ENCODE assay signal across 8 cellular contexts in the genomic region with DNA sequence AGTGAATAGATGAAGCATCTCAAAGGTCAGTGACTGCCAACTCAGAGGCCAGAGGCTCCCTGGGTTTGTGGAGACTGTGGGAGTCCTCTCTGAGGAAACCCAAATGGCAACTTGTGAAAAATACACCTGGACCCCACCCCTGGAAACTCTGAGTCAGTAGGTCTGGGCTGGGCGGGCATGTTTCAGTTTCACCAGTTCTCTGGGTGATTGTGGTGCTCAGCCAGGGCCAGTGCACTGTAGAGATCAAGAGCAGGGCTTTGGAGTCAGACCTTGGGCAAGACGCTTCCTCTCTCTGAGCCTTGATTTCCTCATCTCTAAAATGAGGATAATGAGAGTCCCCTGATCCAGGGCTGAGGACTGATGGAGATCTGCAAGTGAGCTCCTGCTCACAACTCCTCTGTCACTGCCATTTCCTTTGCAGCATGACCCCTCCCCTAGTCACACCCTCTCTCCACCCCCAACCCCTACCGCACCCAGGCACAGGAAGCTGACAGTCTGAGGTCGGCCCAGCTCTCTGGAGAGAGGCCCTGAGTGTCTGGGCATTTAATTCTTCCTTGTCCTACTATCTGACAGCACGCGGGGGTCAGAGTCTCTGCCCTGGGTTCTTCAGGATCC. TPM values are rescaled to one million over a fixed set of nuclear protein-coding genes. Genes with fewer than 3 reads are reported as not detected.
DNase-seq lines count a peak whose midpoint lies in the region; ATAC-seq, FAIRE-seq and TF ChIP-seq lines count a peak whose summit lies in the region.

No MANE protein-coding gene starts in this region.

- peaks cover 68% of the 10 kb centered on the region for H3K4me1 Mint-ChIP-seq in activated CD4-positive, alpha-beta T cell treated with anti-CD3 and anti-CD28 coated beads, Interleukin-2, amount 10 ng/mL, durations not matched to agents 7 days and 5 days

- FAIRE-seq in endothelial cell of umbilical vein (lab: Jason Lieb, UNC), result no peak

- H3K9me3 Mint-ChIP-seq in activated CD4-positive, alpha-beta T cell treated with anti-CD3 and anti-CD28 coated beads, Interleukin-2, amount 10 ng/mL, durations not matched to agents 7 days and 5 days, result no peaks in the 10 kb centered on the region

- BruUV-seq in endothelial cell of umbilical vein (replicated peaks; lab: Mats Ljungman, UMichigan), result no TSS peak

- no peaks in the 10 kb centered on the region for H3K9me1 ChIP-seq in endothelial cell of umbilical vein (replicated peaks; ENCODE audit: control insufficient read depth, extremely low read depth, insufficient read depth, low read length)

- H4K20me1 ChIP-seq in endothelial cell of umbilical vein (replicated peaks; ENCODE audit: control insufficient read depth, extremely low read depth, insufficient read depth, low read length), result no peaks in the 10 kb centered on the region

- H3K27ac ChIP-seq in endothelial cell of umbilical vein (ENCODE audit: insufficient read depth, low read depth, low read length) (no peak overlapping the region), parathyroid adenoma (no peak overlapping the region), aorta (ENCODE audit: low read depth in 1 of 2, low read length in 2 of 2) (no peak overlapping the region)

- WGBS in aorta, 2 donors, result 56 to 60% methylated on average over 6 of the region's 6 CpGs

- H3K36me3 ChIP-seq in endothelial cell of umbilical vein (ENCODE audit: control insufficient read depth in 2 of 2, extremely low read depth in 1 of 2, insufficient read depth in 2 of 2, low read length in 2 of 2) (no peaks in the 10 kb centered on the region), parathyroid adenoma (ENCODE audit: control insufficient read depth, insufficient read depth, low read length) (no peaks in the 10 kb centered on the region), aorta (ENCODE audit: control insufficient read depth in 1 of 2, insufficient read depth in 2 of 2, low read length in 1 of 2) (no peaks in the 10 kb centered on the region)

- intact Hi-C loops in endothelial cell of umbilical vein (cut with micrococcal nuclease) (no loop called here), aorta (cut with DNase I) (no loop called here)

- TF ChIP-seq CTCF in GM10248 (IDR thresholded peaks at IDR 0.05; ENCODE audit: control extremely low read depth, extremely low read depth, low read depth, missing control alignments) (no peak), endothelial cell of umbilical vein (IDR thresholded peaks at IDR 0.05; ENCODE audit: extremely low read depth in 1 of 2, insufficient read depth in 1 of 2, low read depth in 1 of 2, low read length in 2 of 2) (no peak), parathyroid adenoma (IDR thresholded peaks at IDR 0.05) (no peak)

- POLR2A ChIA-PET in GM10248 (lab: Yijun Ruan, JAX), result interaction anchor here (0.6 kb wide), 1 partner anchor 15 kb away, joined by 3 read pairs; no protein-coding TSS in a partner anchor
- POLR2A ChIA-PET in activated CD4-positive, alpha-beta T cell treated with anti-CD3 and anti-CD28 coated beads, Interleukin-2, amount 10 ng/mL, durations not matched to agents 7 days and 5 days (lab: Charles Lee), result interaction anchor here (0.7 kb wide), 2 partner anchors 152 to 621 kb away, joined by 3 to 5 read pairs; no protein-coding TSS in a partner anchor
- POLR2A ChIA-PET in endothelial cell of umbilical vein (lab: Charles Lee), result no interaction called here

- H3K4me3 Mint-ChIP-seq in activated CD4-positive, alpha-beta T cell treated with anti-CD3 and anti-CD28 coated beads, Interleukin-2, amount 10 ng/mL, durations not matched to agents 7 days and 5 days, result peak overlapping the region; percentile 85

- H3K27me3 Mint-ChIP-seq in activated CD4-positive, alpha-beta T cell treated with anti-CD3 and anti-CD28 coated beads, Interleukin-2, amount 10 ng/mL, durations not matched to agents 7 days and 5 days, result no peaks in the 10 kb centered on the region

- peaks cover 10% of the 10 kb centered on the region for H3K4me1 ChIP-seq in endothelial cell of umbilical vein (ENCODE audit: control insufficient read depth, extremely low read depth, insufficient read depth, low read length)
- peaks cover 3% of the 10 kb centered on the region for H3K4me1 ChIP-seq in parathyroid adenoma
- no peaks in the 10 kb centered on the region for H3K4me1 ChIP-seq in aorta (ENCODE audit: control insufficient read depth in 1 of 2, insufficient read depth in 2 of 2, low read length in 2 of 2)

- no peaks in the 10 kb centered on the region for H3K27me3 ChIP-seq in endothelial cell of umbilical vein (ENCODE audit: control insufficient read depth in 2 of 2, insufficient read depth in 2 of 2, low read length in 2 of 2)
- no peaks in the 10 kb centered on the region for H3K27me3 ChIP-seq in parathyroid adenoma (ENCODE audit: control insufficient read depth, insufficient read depth, low read length)
- no peaks in the 10 kb centered on the region for H3K27me3 ChIP-seq in aorta (ENCODE audit: control insufficient read depth in 1 of 2, insufficient read depth in 2 of 2, low read length in 1 of 2)

- CTCF ChIA-PET in GM10248 (lab: Yijun Ruan, JAX), result interaction anchor here (1.0 to 1.7 kb wide), 6 partner anchors 9 to 148 kb away, joined by 3 to 7 read pairs (median 4); a partner anchor contains a TSS
- CTCF ChIA-PET in activated CD4-positive, alpha-beta T cell treated with anti-CD3 and anti-CD28 coated beads, Interleukin-2, amount 10 ng/mL, durations not matched to agents 7 days and 5 days (lab: Charles Lee), result interaction anchor here (0.5 to 1.5 kb wide), 9 partner anchors 14 to 903 kb away, joined by 3 to 5 read pairs (median 3); a partner anchor contains a TSS
- CTCF ChIA-PET in endothelial cell of umbilical vein (lab: Charles Lee), result interaction anchor here (1.0 to 1.6 kb wide), 2 partner anchors 9 to 147 kb away, joined by 3 to 9 read pairs; no protein-coding TSS in a partner anchor

- H3K4me3 ChIP-seq in endothelial cell of umbilical vein (replicated peaks in 1 of 3; ENCODE audit: insufficient read depth in 1 of 3, low read depth in 1 of 3, low read length in 3 of 3) (no peak overlapping the region), parathyroid adenoma (ENCODE audit: low read depth, low read length) (no peak overlapping the region), aorta (ENCODE audit: low read length in 2 of 2) (no peak overlapping the region)

- H3K4me2 ChIP-seq in endothelial cell of umbilical vein (ENCODE audit: insufficient read depth, low read length) (no peak overlapping the region), parathyroid adenoma (ENCODE audit: low read length) (no peak overlapping the region)

- H2AFZ ChIP-seq in endothelial cell of umbilical vein (ENCODE audit: low read depth, low read length), result peak overlapping the region; percentile 34
- peak overlapping the region; percentile 54 for H2AFZ ChIP-seq in parathyroid adenoma

- H3K9ac ChIP-seq in endothelial cell of umbilical vein (replicated peaks; ENCODE audit: extremely low read depth, insufficient read depth, low read length) (no peak overlapping the region), parathyroid adenoma (no peak overlapping the region)

- dilution Hi-C loops in endothelial cell of umbilical vein (cut with MboI; ENCODE audit: extremely low pct_ligation_motif_present, low sequenced_read_pairs), result no loop called here

- TF ChIP-seq POLR2A in endothelial cell of umbilical vein (IDR thresholded peaks at IDR 0.05; ENCODE audit: low read depth, low read length), result no peak

- DNase-seq in GM10248 (ENCODE audit: extremely low spot score) (peak; percentile 82), Kasumi-1 (lab: John Stamatoyannopoulos, UW) (peak; percentile 91 to 92), endothelial cell of umbilical vein (ENCODE audit: low read depth, low spot score) (no peak), aorta (peak in 1 of 2 donors; percentile 74), midbrain (lab: John Stamatoyannopoulos, UW) (no peak)
- DNase-seq in activated CD4-positive, alpha-beta T cell treated with anti-CD3 and anti-CD28 coated beads, Interleukin-2, amount 10 ng/mL, durations not matched to agents 7 days and 5 days, result peak; percentile 93

- H3K27ac Mint-ChIP-seq in activated CD4-positive, alpha-beta T cell treated with anti-CD3 and anti-CD28 coated beads, Interleukin-2, amount 10 ng/mL, durations not matched to agents 7 days and 5 days, result peak overlapping the region; percentile 96

- H3K36me3 Mint-ChIP-seq in activated CD4-positive, alpha-beta T cell treated with anti-CD3 and anti-CD28 coated beads, Interleukin-2, amount 10 ng/mL, durations not matched to agents 7 days and 5 days (ENCODE audit: low read depth), result peaks cover 71% of the 10 kb centered on the region

- peak; percentile 73 for ATAC-seq in GM21737 (IDR thresholded peaks at IDR 0.05; ENCODE audit: unreplicated experiment)
- ATAC-seq in aorta (ENCODE audit: low FRiP score), result peak; percentile 52

- H3K79me2 ChIP-seq in endothelial cell of umbilical vein (ENCODE audit: control insufficient read depth, insufficient read depth, low read length), result no peaks in the 10 kb centered on the region
- no peaks in the 10 kb centered on the region for H3K79me2 ChIP-seq in parathyroid adenoma

- H3K9me3 ChIP-seq in endothelial cell of umbilical vein (replicated peaks; ENCODE audit: control insufficient read depth, insufficient read depth, low read length) (no peaks in the 10 kb centered on the region), parathyroid adenoma (ENCODE audit: control insufficient read depth, low read length) (no peaks in the 10 kb centered on the region), aorta (ENCODE audit: control insufficient read depth, low read length) (no peaks in the 10 kb centered on the region)

RNA-seq across cellular contexts. Expression of a gene that starts 5.1 kb away (rescaled TPM):
- 100 to 1,000 TPM; 186 to 219 TPM for total RNA-seq in activated CD4-positive, alpha-beta T cell treated with anti-CD3 and anti-CD28 coated beads, Interleukin-2, amount 10 ng/mL, durations not matched to agents 7 days and 5 days
- total RNA-seq in endothelial cell of umbilical vein, result 0.77 and 1.0 TPM in 2 replicates
- 0.43 and 0.59 TPM in 2 replicates for polyA plus RNA-seq in endothelial cell of umbilical vein
- polyA plus RNA-seq in endothelial cell of umbilical vein (2011; cell fraction: cytosol; rRNA removed), result 0.36 and 0.49 TPM in 2 replicates
- 2.2 and 2.8 TPM in 2 replicates for polyA plus RNA-seq in endothelial cell of umbilical vein (2011; cell fraction: nucleus; rRNA removed)
- 0.74 and 1.3 TPM in 2 replicates for polyA plus RNA-seq in endothelial cell of umbilical vein (2012)
- polyA minus RNA-seq in endothelial cell of umbilical vein, result 0.41 and 2.6 TPM in 2 replicates
- not detected for polyA minus RNA-seq in endothelial cell of umbilical vein (2011; cell fraction: cytosol; rRNA and poly(A)+ RNA removed)
- polyA minus RNA-seq in endothelial cell of umbilical vein (2011; cell fraction: nucleus; rRNA and poly(A)+ RNA removed), result 1.0 and 1.3 TPM in 2 replicates
- total RNA-seq in aorta, result 10 to 100 TPM in 1 of 2 donors, 1 to 10 TPM in 1; 9.9 to 13.0 TPM
- 1 to 10 TPM; 1.5 to 2.8 TPM for polyA plus RNA-seq in aorta

RNA-seq across cellular contexts. Expression of a gene that starts 39.6 kb away (rescaled TPM):
- total RNA-seq in activated CD4-positive, alpha-beta T cell treated with anti-CD3 and anti-CD28 coated beads, Interleukin-2, amount 10 ng/mL, durations not matched to agents 7 days and 5 days, result 10 to 100 TPM; 24.4 to 25.8 TPM
- total RNA-seq in endothelial cell of umbilical vein (23.4 and 29.2 TPM in 2 replicates), aorta (10 to 100 TPM; 24.9 to 27.7 TPM)
- polyA plus RNA-seq in endothelial cell of umbilical vein (29.2 and 32.5 TPM in 2 replicates), aorta (10 to 100 TPM in 1 of 2 donors, 1 to 10 TPM in 1; 5.9 to 16.7 TPM)
- 18.4 and 22.5 TPM in 2 replicates for polyA plus RNA-seq in endothelial cell of umbilical vein (2011; cell fraction: cytosol; rRNA removed)
- polyA plus RNA-seq in endothelial cell of umbilical vein (2011; cell fraction: nucleus; rRNA removed), result 23.4 and 24.6 TPM in 2 replicates
- polyA plus RNA-seq in endothelial cell of umbilical vein (2012), result 17.6 and 21.9 TPM in 2 replicates
- 21.0 and 22.8 TPM in 2 replicates for polyA minus RNA-seq in endothelial cell of umbilical vein
- polyA minus RNA-seq in endothelial cell of umbilical vein (2011; cell fraction: cytosol; rRNA and poly(A)+ RNA removed), result 4.2 TPM
- polyA minus RNA-seq in endothelial cell of umbilical vein (2011; cell fraction: nucleus; rRNA and poly(A)+ RNA removed), result 9.3 and 9.5 TPM in 2 replicates

RNA-seq across cellular contexts. Expression of a gene that starts 43.2 kb away (rescaled TPM):
- 10 to 100 TPM; 41.1 to 42.4 TPM for total RNA-seq in activated CD4-positive, alpha-beta T cell treated with anti-CD3 and anti-CD28 coated beads, Interleukin-2, amount 10 ng/mL, durations not matched to agents 7 days and 5 days
- 26.7 and 34.6 TPM in 2 replicates for total RNA-seq in endothelial cell of umbilical vein
- 27.9 and 33.3 TPM in 2 replicates for polyA plus RNA-seq in endothelial cell of umbilical vein
- 18.4 and 20.7 TPM in 2 replicates for polyA plus RNA-seq in endothelial cell of umbilical vein (2011; cell fraction: cytosol; rRNA removed)
- 91.7 and 122 TPM in 2 replicates for polyA plus RNA-seq in endothelial cell of umbilical vein (2011; cell fraction: nucleus; rRNA removed)
- polyA plus RNA-seq in endothelial cell of umbilical vein (2012), result 18.1 and 20.8 TPM in 2 replicates
- polyA minus RNA-seq in endothelial cell of umbilical vein, result 35.4 and 44.9 TPM in 2 replicates
- polyA minus RNA-seq in endothelial cell of umbilical vein (2011; cell fraction: cytosol; rRNA and poly(A)+ RNA removed), result 9.7 TPM
- 26.9 and 29.8 TPM in 2 replicates for polyA minus RNA-seq in endothelial cell of umbilical vein (2011; cell fraction: nucleus; rRNA and poly(A)+ RNA removed)
- total RNA-seq in aorta, result 10 to 100 TPM; 26.6 to 46.4 TPM
- polyA plus RNA-seq in aorta, result 10 to 100 TPM; 10.6 to 51.8 TPM

Comparison
In these comparisons a context has a peak if more than half of its experiments do, and no peak if none do; other contexts are left out.
1. DNase-seq: peak in GM10248 (single experiment), Kasumi-1 (2 of 2) and activated CD4-positive, alpha-beta T cell treated with anti-CD3 and anti-CD28 coated beads, Interleukin-2, amount 10 ng/mL, durations not matched to agents 7 days and 5 days (single experiment); none in endothelial cell of umbilical vein (single experiment) and midbrain (single experiment).
2. RNA of a gene that starts 5.1 kb away (total RNA-seq): 186 to 219 TPM in activated CD4-positive, alpha-beta T cell treated with anti-CD3 and anti-CD28 coated beads, Interleukin-2, amount 10 ng/mL, durations not matched to agents 7 days and 5 days; 9.9 to 13.0 TPM in aorta and 0.77 to 1.0 TPM in endothelial cell of umbilical vein; every median in the first group is over 10 times any median in the second.